In the genomic region with DNA sequence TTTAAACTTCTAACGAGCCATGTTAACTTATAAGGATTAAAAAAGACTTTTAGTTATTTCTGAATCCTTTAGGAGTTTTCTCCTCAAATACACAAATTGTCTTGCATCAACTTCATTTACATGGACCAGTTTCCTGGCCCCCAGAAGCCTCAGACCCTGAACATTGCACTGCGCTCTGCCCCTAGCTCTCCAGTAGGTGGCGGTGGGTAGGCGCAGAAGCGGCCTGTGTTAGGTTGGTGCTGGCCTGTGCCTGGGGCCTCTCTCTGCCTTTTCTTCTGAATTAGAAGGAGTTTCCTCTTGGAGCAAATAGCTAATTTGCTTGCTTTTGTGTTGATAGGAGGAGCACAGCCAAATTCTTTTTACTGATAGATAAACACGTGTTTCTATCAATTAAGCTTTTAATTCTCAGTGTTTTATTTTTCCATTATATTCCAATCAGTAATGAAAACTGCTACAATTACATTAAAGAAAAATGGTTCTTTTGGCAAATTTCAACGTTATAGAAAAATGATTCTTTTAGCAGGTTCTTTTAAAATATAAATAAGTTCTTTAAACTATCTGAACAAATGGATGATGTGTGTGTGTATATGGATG, we compare ENCODE assay signal across 8 cellular contexts. TPM values are rescaled to one million over a fixed set of nuclear protein-coding genes. Genes with fewer than 3 reads are reported as not detected.
DNase-seq lines count a peak whose midpoint lies in the region; ATAC-seq, FAIRE-seq and TF ChIP-seq lines count a peak whose summit lies in the region.

No MANE protein-coding gene starts in this region.

- no peaks in the 10 kb centered on the region for H4K20me1 ChIP-seq in HepG2 (ENCODE audit: insufficient read depth, low read length)

- TF ChIP-seq CTCF in HepG2 (CRISPR knock-in tag; IDR thresholded peaks at IDR 0.05): peak; percentile 97

- no peak overlapping the region for H3K27ac ChIP-seq in CD4-positive, CD25-positive, alpha-beta regulatory T cell (ENCODE audit: insufficient read depth, low read length, poor library complexity, severe bottlenecking)
- H3K27ac ChIP-seq in HepG2 (ENCODE audit: extremely low read length, insufficient read depth, low read length): no peak overlapping the region

- peaks cover 11% of the 10 kb centered on the region for H3K36me3 ChIP-seq in CD4-positive, CD25-positive, alpha-beta regulatory T cell (ENCODE audit: control insufficient read depth, insufficient read depth, low read length)
- peaks cover 3 to 14% of the 10 kb centered on the region in 2 experiments; a peak in 4 of 5 replicates for H3K36me3 ChIP-seq in HepG2 (replicated peaks in 1 of 2; ENCODE audit: control insufficient read depth in 1 of 2, insufficient read depth in 2 of 2, low read length in 2 of 2)

- H3K9ac ChIP-seq in HepG2 (ENCODE audit: insufficient read depth, low read depth, low read length): no peak overlapping the region

- FAIRE-seq in HepG2 (lab: Jason Lieb, UNC): peak; percentile 80

- no peaks in the 10 kb centered on the region for H3K79me2 ChIP-seq in HepG2 (ENCODE audit: insufficient read depth, low read length)

- H3K4me1 Mint-ChIP-seq in CD4-positive, CD25-positive, alpha-beta regulatory T cell: peaks cover 0 to 9% (median 4%) of the 10 kb centered on the region in 4 donors

- no peaks in the 10 kb centered on the region for H3K27me3 Mint-ChIP-seq in CD4-positive, CD25-positive, alpha-beta regulatory T cell

- H2AFZ ChIP-seq in HepG2 (ENCODE audit: low read length): no peak overlapping the region

- POLR2A ChIA-PET in HepG2 (lab: Yijun Ruan, JAX): no interaction called here

- H3K4me3 Mint-ChIP-seq in CD4-positive, CD25-positive, alpha-beta regulatory T cell: no peak overlapping the region

- in situ Hi-C loops in HepG2 (cut with HindIII; ENCODE audit: extremely low pct_ligation_motif_present, low pct_unique_long_range_greater_than_20kb): loop anchor here (10.0 to 25.0 kb wide), 3 partner anchors 580 to 1033 kb away; partner anchors contain the start of gene SLC24A3

- TF ChIP-seq POLR2A in HepG2 (IDR thresholded peaks at IDR 0.05; ENCODE audit: insufficient read depth in 1 of 2, low read depth in 2 of 2, low read length in 2 of 2): no peak

- H3K4me2 ChIP-seq in HepG2 (ENCODE audit: low read depth, low read length): no peak overlapping the region

- H3K9me3 Mint-ChIP-seq in CD4-positive, CD25-positive, alpha-beta regulatory T cell: no peaks in the 10 kb centered on the region

- intact Hi-C loops in HepG2 (cut with micrococcal nuclease; ENCODE audit: unreplicated experiment): loop anchor here (1.0 to 5.0 kb wide), 4 partner anchors 162 to 1030 kb away; no protein-coding TSS in a partner anchor

- ATAC-seq in CD4-positive, CD25-positive, alpha-beta regulatory T cell (ENCODE audit: low read depth in 2 of 2): peak; percentile 62 to 74
- ATAC-seq in GM19372 (IDR thresholded peaks at IDR 0.05; ENCODE audit: low read depth, unreplicated experiment): peak; percentile 81
- ATAC-seq in HG03432 (IDR thresholded peaks at IDR 0.05; ENCODE audit: unreplicated experiment): peak; percentile 94
- peak; percentile 98 for ATAC-seq in HepG2

- peak; percentile 8 to 55 (median 32) for DNase-seq in CD4-positive, CD25-positive, alpha-beta regulatory T cell
- DNase-seq in NCI-H460 (ENCODE audit: extremely low read depth, low read depth): peak; percentile 46
- peak; percentile 11 to 33 for DNase-seq in activated CD4-positive, alpha-beta T cell treated with anti-CD3 and anti-CD28 coated beads for 4 hours
- DNase-seq in dedifferentiated amniotic fluid mesenchymal stem cell (ENCODE audit: extremely low spot score): peak; percentile 49
- peak; percentile 72 for DNase-seq in HepG2 (ENCODE audit: low spot score)
- peak; percentile 28 to 56 (median 30) for DNase-seq in stimulated activated CD4-positive, alpha-beta T cell treated with anti-CD3 and anti-CD28 coated beads, TNF-alpha, amount 100 ng/mL, for 48 hours (ENCODE audit: low read depth in 3 of 3)

- H3K27me3 ChIP-seq in CD4-positive, CD25-positive, alpha-beta regulatory T cell (ENCODE audit: control insufficient read depth, insufficient read depth, low read length): no peaks in the 10 kb centered on the region
- no peaks in the 10 kb centered on the region for H3K27me3 ChIP-seq in HepG2 (ENCODE audit: control insufficient read depth in 1 of 2, insufficient read depth in 2 of 2, low read length in 2 of 2)

- CTCF ChIA-PET in HepG2 (lab: Yijun Ruan, JAX; ENCODE audit: low intra/inter-chr PET ratio, low total read pairs): interaction anchor here (1.2 to 1.3 kb wide), 2 partner anchors 424 to 952 kb away, joined by 3 read pairs; no protein-coding TSS in a partner anchor

- H3K4me3 ChIP-seq in CD4-positive, CD25-positive, alpha-beta regulatory T cell (ENCODE audit: low read depth, low read length): no peak overlapping the region
- H3K4me3 ChIP-seq in HepG2 (replicated peaks in 1 of 3; ENCODE audit: insufficient read depth in 1 of 3, low read depth in 2 of 3, low read length in 3 of 3): no peak overlapping the region

- no peaks in the 10 kb centered on the region for H3K4me1 ChIP-seq in CD4-positive, CD25-positive, alpha-beta regulatory T cell (ENCODE audit: control insufficient read depth, insufficient read depth, low read length, poor library complexity, severe bottlenecking)
- H3K4me1 ChIP-seq in HepG2 (ENCODE audit: insufficient read depth, low read length): no peaks in the 10 kb centered on the region

- no peak for TF ChIP-seq EP300 in HepG2 (IDR thresholded peaks at IDR 0.05; ENCODE audit: low read depth in 2 of 2, low read length in 2 of 2)
- TF ChIP-seq EP300 in HepG2 (CRISPR knock-in tag; IDR thresholded peaks at IDR 0.05; ENCODE audit: borderline replicate concordance): no peak

- H3K9me3 ChIP-seq in CD4-positive, CD25-positive, alpha-beta regulatory T cell (ENCODE audit: control insufficient read depth in 2 of 2, low read length in 2 of 2): no peaks in the 10 kb centered on the region
- no peaks in the 10 kb centered on the region for H3K9me3 ChIP-seq in HepG2 (ENCODE audit: low read length)

- peak; percentile 92 for TF ChIP-seq RAD21 in HepG2 (CRISPR knock-in tag; IDR thresholded peaks at IDR 0.05)

- WGBS in HepG2 (ENCODE audit: low lambda C conversion rate): 8% methylated on average over 7 of the region's 7 CpGs

- peaks cover 29% of the 10 kb centered on the region for H3K36me3 Mint-ChIP-seq in CD4-positive, CD25-positive, alpha-beta regulatory T cell

- no peak overlapping the region for H3K27ac Mint-ChIP-seq in CD4-positive, CD25-positive, alpha-beta regulatory T cell

- no TSS peak for BruUV-seq in HepG2 (replicated peaks; lab: Mats Ljungman, UMichigan)

TF ChIP-seq in HepG2, 621 proteins besides CTCF, POLR2A, EP300 and RAD21 (continues in another document):
- TF ChIP-seq BRF2 (CRISPR knock-in tag; IDR thresholded peaks at IDR 0.05) (no peak), ZBTB3 (CRISPR knock-in tag; IDR thresholded peaks at IDR 0.05; ENCODE audit: borderline replicate concordance, low read depth) (no peak), ZNF34 (CRISPR knock-in tag; IDR thresholded peaks at IDR 0.05; ENCODE audit: borderline replicate concordance) (no peak), CREB3 (CRISPR knock-in tag; IDR thresholded peaks at IDR 0.05) (no peak), ZBTB8A (CRISPR knock-in tag; IDR thresholded peaks at IDR 0.05; ENCODE audit: borderline replicate concordance, low read depth) (no peak), ZNF883 (CRISPR knock-in tag; IDR thresholded peaks at IDR 0.05; ENCODE audit: not compliant biosample characterization) (no peak)

RNA-seq across cellular contexts. Expression of gene DTD1, which starts 44.4 kb away (rescaled TPM):
- total RNA-seq in CD4-positive, CD25-positive, alpha-beta regulatory T cell: 16.5 TPM
- 10 to 100 TPM; 40.6 to 47.2 (median 44.6) TPM for polyA plus RNA-seq in CD4-positive, CD25-positive, alpha-beta regulatory T cell
- 94.6 and 102 TPM in 2 replicates for total RNA-seq in NCI-H460 (2014; rRNA removed; shearing (Covaris generic))
- polyA plus RNA-seq in NCI-H460 (2014; cell fraction: nucleus; rRNA removed): 40.4 and 52.6 TPM in 2 replicates
- 79.3 and 85.5 TPM in 2 replicates for total RNA-seq in HepG2 (2016; rRNA removed; fragmentation: Illumina TruSeq; extraction: Trizol)
- 32.5 and 39.7 TPM in 2 replicates for total RNA-seq in HepG2 (2016; cell fraction: cytosol; rRNA removed; fragmentation: Illumina TruSeq; extraction: Trizol; ENCODE audit: low read depth)
- 79.1 and 90.5 TPM in 2 replicates for total RNA-seq in HepG2 (2016; cell fraction: insoluble cytoplasmic fraction; rRNA removed; fragmentation: Illumina TruSeq; extraction: Trizol)
- total RNA-seq in HepG2 (2016; cell fraction: membrane; rRNA removed; fragmentation: Illumina TruSeq; extraction: Trizol): 57.0 and 57.7 TPM in 2 replicates
- total RNA-seq in HepG2 (2016; cell fraction: nucleus; rRNA removed; fragmentation: Illumina TruSeq; extraction: Trizol): 31.8 and 34.6 TPM in 2 replicates
- polyA plus RNA-seq in HepG2 (2011; rRNA removed): 41.2 and 46.7 TPM in 2 replicates
- polyA plus RNA-seq in HepG2 (2011; cell fraction: cytosol; rRNA removed): 54.0 and 65.1 TPM in 2 replicates
- polyA plus RNA-seq in HepG2 (2011; cell fraction: nucleus; rRNA removed): 14.9 and 18.0 TPM in 2 replicates
- 53.5 and 54.2 TPM in 2 replicates for polyA plus RNA-seq in HepG2 (2012)
- 33.0 and 38.8 TPM in 2 replicates for polyA plus RNA-seq in HepG2 (2016; cell fraction: cytosol; fragmentation: Illumina TruSeq; extraction: Trizol; ENCODE audit: low read depth)
- polyA plus RNA-seq in HepG2 (2016; cell fraction: insoluble cytoplasmic fraction; fragmentation: Illumina TruSeq; extraction: Trizol; ENCODE audit: low read depth): 86.1 and 90.8 TPM in 2 replicates
- polyA plus RNA-seq in HepG2 (2016; cell fraction: membrane; fragmentation: Illumina TruSeq; extraction: Trizol; ENCODE audit: low read depth): 45.1 and 47.9 TPM in 2 replicates
- polyA plus RNA-seq in HepG2 (2016; cell fraction: nucleus; fragmentation: Illumina TruSeq; extraction: Trizol; ENCODE audit: insufficient read depth, low read depth): 44.5 and 45.0 TPM in 2 replicates
- 16.2 and 39.8 TPM in 2 replicates for polyA minus RNA-seq in HepG2 (2011; rRNA and poly(A)+ RNA removed; ENCODE audit: low replicate concordance)
- 17.5 and 23.0 TPM in 2 replicates for polyA minus RNA-seq in HepG2 (2011; cell fraction: cytosol; rRNA and poly(A)+ RNA removed)
- polyA minus RNA-seq in HepG2 (2011; cell fraction: nucleus; rRNA and poly(A)+ RNA removed): 14.2 and 23.4 TPM in 2 replicates

Comparison
In these comparisons a context has a peak if more than half of its experiments do, and no peak if none do; other contexts are left out.
1. DNase-seq: peak in every context shown above with its lines; median percentile 72 in HepG2; 49 in dedifferentiated amniotic fluid mesenchymal stem cell; 46 in NCI-H460; 32 in CD4-positive, CD25-positive, alpha-beta regulatory T cell; 30 in stimulated activated CD4-positive, alpha-beta T cell treated with anti-CD3 and anti-CD28 coated beads, TNF-alpha, amount 100 ng/mL, for 48 hours; 22 in activated CD4-positive, alpha-beta T cell treated with anti-CD3 and anti-CD28 coated beads for 4 hours.